ENCODE assay signal across 17 cellular contexts in the genomic region with DNA sequence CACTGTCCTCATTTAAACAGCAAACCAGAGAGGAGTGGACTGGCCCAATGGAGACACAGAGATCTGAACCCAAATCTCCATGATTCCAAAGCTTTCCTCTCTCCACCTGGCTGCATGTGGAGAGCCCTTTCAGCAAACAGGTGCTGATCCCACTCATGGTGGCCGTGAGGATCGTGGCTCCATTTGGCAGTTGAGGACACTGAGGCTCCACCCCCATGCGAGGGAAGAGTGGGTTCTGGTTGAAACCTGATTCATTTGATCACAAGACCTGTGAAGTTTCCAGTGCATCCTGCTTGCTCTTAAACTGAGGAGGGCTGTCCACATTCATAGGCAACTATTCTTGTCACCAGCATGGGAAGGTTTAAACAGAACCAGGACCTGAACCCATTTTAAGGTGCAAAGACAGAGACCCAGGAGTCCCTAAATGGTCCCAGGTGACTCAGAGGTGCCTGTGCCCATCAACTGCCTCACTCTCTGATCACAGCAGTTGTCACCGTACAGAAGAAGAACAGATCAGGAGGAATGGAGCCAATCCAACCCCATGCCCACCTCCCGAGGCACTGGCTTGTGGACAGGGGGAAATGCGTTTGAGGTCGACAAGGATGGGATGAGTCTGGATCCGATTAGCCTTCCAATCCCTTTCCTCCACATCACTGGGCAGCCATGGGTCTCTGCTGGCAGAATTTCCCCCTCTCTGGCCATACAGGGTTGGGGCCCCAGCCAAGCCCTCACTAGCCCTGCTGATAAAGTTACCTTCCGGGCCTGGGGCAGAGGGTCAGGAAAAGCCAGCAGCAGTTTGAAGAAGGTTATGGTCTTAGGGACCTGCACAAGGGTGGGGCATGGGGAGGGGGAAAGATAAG. TPM values are rescaled to one million over a fixed set of nuclear protein-coding genes. Genes with fewer than 3 reads are reported as not detected.
"Had no signal": no experiment of that assay in that cellular context is flagged by ENCODE, and none has a peak within 500 bp of the region (broad histone marks: within the 10 kb centered on the region; RNA-seq: fewer than 3 reads in every experiment).

No MANE protein-coding gene starts in this region.

- H3K9me3 Mint-ChIP-seq: activated T-cell treated with anti-CD3 and anti-CD28 coated beads, Interleukin-2, amount 50 U/mL, for 72 hours; WTC11 had no signal

- H3K4me3 Mint-ChIP-seq: activated naive CD8-positive, alpha-beta T cell; activated T-cell treated with anti-CD3 and anti-CD28 coated beads, Interleukin-2, amount 50 U/mL, for 72 hours; stimulated activated naive CD8-positive, alpha-beta T cell treated with anti-CD3 and anti-CD28 coated beads, Interleukin-15, amount 100 ng/mL, for 72 hours; T-helper 17 cell; WTC11 had no signal

- H3K27me3 ChIP-seq: body of pancreas, right lobe of liver, upper lobe of right lung had no signal

- H3K4me3 ChIP-seq: body of pancreas, heart left ventricle, upper lobe of right lung had no signal

- DNase-seq: activated CD4-positive, alpha-beta T cell treated with anti-CD3 and anti-CD28 coated beads for 48 hours; activated CD8-positive, alpha-beta memory T cell treated with anti-CD3 and anti-CD28 coated beads, Interleukin-2, amount 50 U/mL, for 48 hours; activated gamma-delta T cell treated with Interleukin-2 at 50 U/mL for 16 hours; activated T-cell treated with anti-CD3 and anti-CD28 coated beads, Interleukin-2, amount 50 U/mL, for 72 hours; amniotic stem cell; body of pancreas; central memory CD4-positive, alpha-beta T cell; effector memory CD4-positive, alpha-beta T cell; heart left ventricle; left cardiac atrium; stimulated activated naive CD8-positive, alpha-beta T cell treated with anti-CD3 and anti-CD28 coated beads, Interleukin-15, amount 100 ng/mL, for 72 hours; T-helper 17 cell; upper lobe of right lung had no signal

- H3K27ac ChIP-seq: body of pancreas, heart left ventricle, upper lobe of right lung had no signal

- H3K36me3 Mint-ChIP-seq: activated naive CD8-positive, alpha-beta T cell; WTC11 had no signal

- H3K36me3 ChIP-seq: heart left ventricle, right lobe of liver, upper lobe of right lung had no signal

- H3K27ac Mint-ChIP-seq: activated naive CD8-positive, alpha-beta T cell; activated T-cell treated with anti-CD3 and anti-CD28 coated beads, Interleukin-2, amount 50 U/mL, for 72 hours; T-helper 17 cell; WTC11 had no signal

- H3K4me1 ChIP-seq: heart left ventricle, upper lobe of right lung had no signal

- ATAC-seq: activated T-cell treated with anti-CD3 and anti-CD28 coated beads, Interleukin-2, amount 50 U/mL, for 72 hours; body of pancreas; heart left ventricle; left cardiac atrium; stimulated activated naive CD8-positive, alpha-beta T cell treated with anti-CD3 and anti-CD28 coated beads, Interleukin-15, amount 100 ng/mL, for 72 hours; T-helper 17 cell; upper lobe of right lung had no signal

- H3K27me3 Mint-ChIP-seq: activated naive CD8-positive, alpha-beta T cell had no signal

- H3K9me3 ChIP-seq: body of pancreas, heart left ventricle, right lobe of liver, upper lobe of right lung had no signal

RNA-seq across cellular contexts. Expression of gene BCL11B, which starts 45.5 kb away (rescaled TPM):
- polyA plus RNA-seq: fibroblast of lung had no signal
